Comparison of ENCODE assay signal across 1 cellular context in genomic region chr11:12673924-12674570, GRCh38.
TF ChIP-seq lines count a peak whose summit lies in the region.

TEAD1 (plus strand) TSS chr11:12674421.

TF ChIP-seq in HepG2, 621 proteins besides CTCF, POLR2A, EP300 and RAD21 (continued from another document and continues in another):
- TF ChIP-seq ZNF280D (CRISPR knock-in tag; IDR thresholded peaks at IDR 0.05) (no peak), ELF1 (CRISPR knock-in tag; IDR thresholded peaks at IDR 0.05) (0 out of 2 replicates have a peak, but pooled peaks have one; percentile 39), RORA (CRISPR knock-in tag; IDR thresholded peaks at IDR 0.05) (no peak), ZNF569 (CRISPR knock-in tag; IDR thresholded peaks at IDR 0.05; ENCODE audit: borderline replicate concordance) (no peak), ZNF550 (CRISPR knock-in tag; IDR thresholded peaks at IDR 0.05; ENCODE audit: borderline replicate concordance) (no peak), ZFAT (CRISPR knock-in tag; conservative IDR thresholded peaks at IDR 0.05) (no peak), KMT2B (CRISPR knock-in tag; IDR thresholded peaks at IDR 0.05) (0 out of 2 replicates have a peak, but pooled peaks have one; percentile 67), SPEN (CRISPR knock-in tag; IDR thresholded peaks at IDR 0.05; ENCODE audit: low read depth) (peak; percentile 68), NR2C2 (CRISPR knock-in tag; IDR thresholded peaks at IDR 0.05; ENCODE audit: borderline replicate concordance) (no peak), TRIM24 (CRISPR knock-in tag; IDR thresholded peaks at IDR 0.05) (no peak), ZNF709 (CRISPR knock-in tag; IDR thresholded peaks at IDR 0.05) (no peak), GTF2F1 (IDR thresholded peaks at IDR 0.05; ENCODE audit: low read length) (no peak), SYNCRIP (IDR thresholded peaks at IDR 0.05; ENCODE audit: insufficient read depth, low read depth, low read length) (no peak), SMARCE1 (IDR thresholded peaks at IDR 0.05; ENCODE audit: borderline replicate concordance) (no peak), ZNF639 (CRISPR knock-in tag; conservative IDR thresholded peaks at IDR 0.05) (no peak; the same call in 1 of the 2 replicates), MTA1 (CRISPR knock-in tag; IDR thresholded peaks at IDR 0.05; ENCODE audit: borderline replicate concordance) (peak; percentile 95; the same call in 1 of the 2 replicates), PRDM4 (CRISPR knock-in tag; IDR thresholded peaks at IDR 0.05; ENCODE audit: borderline replicate concordance) (no peak), LBX2 (CRISPR knock-in tag; IDR thresholded peaks at IDR 0.05; ENCODE audit: borderline replicate concordance) (no peak), ZNF512B (CRISPR knock-in tag; IDR thresholded peaks at IDR 0.05; ENCODE audit: borderline replicate concordance) (no peak), KDM5B (CRISPR knock-in tag; IDR thresholded peaks at IDR 0.05; ENCODE audit: borderline replicate concordance) (peak; percentile 16; the same call in 1 of the 2 replicates), BRCA1 (CRISPR knock-in tag; IDR thresholded peaks at IDR 0.05) (no peak), PRDM15 (CRISPR knock-in tag; IDR thresholded peaks at IDR 0.05) (peak; percentile 95), ZNF207 (IDR thresholded peaks at IDR 0.05; ENCODE audit: borderline replicate concordance) (no peak), ATF2 (CRISPR knock-in tag; IDR thresholded peaks at IDR 0.05) (peak; percentile 99), ZMYM4 (CRISPR knock-in tag; IDR thresholded peaks at IDR 0.05) (peak; percentile 75; the same call in 1 of the 2 replicates), HOXA5 (CRISPR knock-in tag; IDR thresholded peaks at IDR 0.05) (no peak), ZNF225 (CRISPR knock-in tag; IDR thresholded peaks at IDR 0.05) (peak; percentile 71), ZFP82 (CRISPR knock-in tag; IDR thresholded peaks at IDR 0.05; ENCODE audit: borderline replicate concordance) (0 out of 2 replicates have a peak, but pooled peaks have one; percentile 59), ZNF451 (CRISPR knock-in tag; IDR thresholded peaks at IDR 0.05) (no peak), SAFB2 (CRISPR knock-in tag; IDR thresholded peaks at IDR 0.05; ENCODE audit: borderline replicate concordance, low read depth) (no peak), JARID2 (CRISPR knock-in tag; IDR thresholded peaks at IDR 0.05; ENCODE audit: insufficient replicate concordance) (no peak), TBL1XR1 (IDR thresholded peaks at IDR 0.05; ENCODE audit: borderline replicate concordance, low read length, partially characterized antibody) (peak; percentile 84), ARNT (IDR thresholded peaks at IDR 0.05) (no peak), ZBTB38 (CRISPR knock-in tag; IDR thresholded peaks at IDR 0.05) (peak; percentile 86), ZBTB20 (CRISPR knock-in tag; IDR thresholded peaks at IDR 0.05; ENCODE audit: borderline replicate concordance, low read depth) (no peak), ATRX (CRISPR knock-in tag; IDR thresholded peaks at IDR 0.05; ENCODE audit: borderline replicate concordance) (no peak), ZNF839 (CRISPR knock-in tag; IDR thresholded peaks at IDR 0.05; ENCODE audit: borderline replicate concordance) (peak; percentile 32; the same call in 1 of the 2 replicates), ATM (IDR thresholded peaks at IDR 0.05; ENCODE audit: borderline replicate concordance) (no peak), ZHX1 (CRISPR knock-in tag; IDR thresholded peaks at IDR 0.05; ENCODE audit: low read depth) (peak; percentile 98), ARNT2 (CRISPR knock-in tag; IDR thresholded peaks at IDR 0.05; ENCODE audit: low read depth) (peak; percentile 71; the same call in 1 of the 2 replicates), ZNF260 (CRISPR knock-in tag; IDR thresholded peaks at IDR 0.05; ENCODE audit: borderline replicate concordance, low read depth) (no peak), HNF4A (CRISPR knock-in tag; IDR thresholded peaks at IDR 0.05) (no peak), ZC3H4 (CRISPR knock-in tag; IDR thresholded peaks at IDR 0.05; ENCODE audit: borderline replicate concordance) (no peak), CCDC6 (CRISPR knock-in tag; IDR thresholded peaks at IDR 0.05) (peak; percentile 83), ZNF576 (CRISPR knock-in tag; IDR thresholded peaks at IDR 0.05) (no peak), FOSL2 (CRISPR knock-in tag; IDR thresholded peaks at IDR 0.05) (peak; percentile 80), SETDB1 (CRISPR knock-in tag; IDR thresholded peaks at IDR 0.05; ENCODE audit: borderline replicate concordance) (no peak), KDM2A (CRISPR knock-in tag; IDR thresholded peaks at IDR 0.05; ENCODE audit: borderline replicate concordance, low read depth) (peak; percentile 44), TARDBP (CRISPR knock-in tag; IDR thresholded peaks at IDR 0.05) (no peak)
